In the genomic region with DNA sequence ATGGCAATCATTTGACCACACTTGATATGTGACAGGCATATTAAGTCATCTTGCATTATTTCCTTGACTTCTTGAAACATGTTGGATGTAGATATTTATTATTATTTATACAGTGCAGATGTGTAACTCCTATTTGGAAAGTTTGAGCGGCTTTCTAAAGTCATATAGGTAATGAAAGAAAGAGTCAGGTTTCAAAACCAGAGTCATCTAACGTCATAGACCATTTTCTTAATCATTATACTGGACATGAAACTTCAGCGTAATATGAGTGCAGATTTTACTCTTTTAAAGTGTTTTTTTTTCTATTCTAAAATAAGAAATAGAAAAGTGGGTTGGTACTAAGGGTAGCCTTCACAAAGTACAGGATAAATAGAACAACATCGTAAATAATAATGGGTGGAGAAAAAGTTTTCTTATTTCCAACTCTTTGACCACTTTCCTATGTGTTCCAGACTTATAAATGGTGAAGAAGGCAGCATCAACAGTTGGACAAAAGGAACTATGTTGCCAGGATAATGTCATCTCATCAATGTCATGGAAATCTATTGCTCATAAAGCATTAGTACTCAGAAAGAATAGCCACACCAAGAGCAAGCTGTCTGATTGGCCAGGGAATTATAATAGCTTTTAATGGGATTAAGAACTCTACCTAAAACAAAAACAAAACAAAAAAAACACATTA, we compare ENCODE assay signal across 25 cellular contexts.
DNase-seq lines count a peak whose midpoint lies in the region; ATAC-seq, FAIRE-seq and TF ChIP-seq lines count a peak whose summit lies in the region.
"Had no signal": no experiment of that assay in that cellular context is flagged by ENCODE, and none has a peak within 500 bp of the region (broad histone marks: within the 10 kb centered on the region; RNA-seq: fewer than 3 reads in every experiment).

No MANE protein-coding gene starts in this region.

- no peaks in the 10 kb centered on the region for H3K36me3 ChIP-seq in brain microvascular endothelial cell (replicated peaks)

- TF ChIP-seq POLR2A in GM12892 (IDR thresholded peaks at IDR 0.05; ENCODE audit: low read depth, low read length): no peak

- no peaks in the 10 kb centered on the region for H3K4me1 Mint-ChIP-seq in T-helper 17 cell
- H3K4me1 Mint-ChIP-seq: activated CD4-positive, alpha-beta T cell treated with anti-CD3 and anti-CD28 coated beads, Interleukin-2, amount 10 ng/mL, durations not matched to agents 24 days and 14 days; CD14-positive monocyte; stimulated activated naive B cell treated with anti-CD40 and anti-IgM and Interleukin-4, amounts not matched to agents 10 μg/mL and 1 μg/mL and 100 μg/mL, for 72 hours had no signal

- H3K4me3 Mint-ChIP-seq in T-helper 17 cell: no peak overlapping the region
- H3K4me3 Mint-ChIP-seq: activated CD4-positive, alpha-beta T cell treated with anti-CD3 and anti-CD28 coated beads, Interleukin-2, amount 10 ng/mL, durations not matched to agents 24 days and 14 days; CD14-positive monocyte; neural crest cell; stimulated activated naive B cell treated with anti-CD40 and anti-IgM and Interleukin-4, amounts not matched to agents 10 μg/mL and 1 μg/mL and 100 μg/mL, for 72 hours; type B pancreatic cell had no signal

- in situ Hi-C loops in brain microvascular endothelial cell (cut with HindIII; ENCODE audit: low pct_ligation_motif_present, low sequenced_read_pairs): no loop called here

- no peak for FAIRE-seq in GM12892 (lab: Jason Lieb, UNC)
- FAIRE-seq: endothelial cell of umbilical vein, GM18507 had no signal

- TF ChIP-seq CTCF in brain microvascular endothelial cell (IDR thresholded peaks at IDR 0.05; ENCODE audit: low read depth, low read length, missing control alignments): no peak

- H3K27ac ChIP-seq in brain microvascular endothelial cell: no peak overlapping the region
- H3K27ac ChIP-seq: body of pancreas had no signal

- H3K27me3 ChIP-seq in brain microvascular endothelial cell (replicated peaks): no peaks in the 10 kb centered on the region
- H3K27me3 ChIP-seq: body of pancreas had no signal

- DNase-seq in brain microvascular endothelial cell: no peak
- no peak for DNase-seq in activated CD4-positive, alpha-beta T cell treated with anti-CD3 and anti-CD28 coated beads for 48 hours
- no peak for DNase-seq in T-helper 17 cell
- DNase-seq in GM12892 (ENCODE audit: insufficient read length): no peak
- DNase-seq: activated CD4-positive, alpha-beta T cell treated with anti-CD3 and anti-CD28 coated beads, Interleukin-2, amount 10 ng/mL, durations not matched to agents 24 days and 14 days; activated naive CD4-positive, alpha-beta T cell treated with anti-CD3 and anti-CD28 coated beads, Interleukin-2, amount 50 U/mL, for 16 hours; body of pancreas; cortex of kidney; foreskin fibroblast; HCEC 1CT; midbrain; NCI-H146; NCI-H2227 treated with DMSO at 0.1 percent for 48 hours; RPMI8226; stimulated activated CD4-positive, alpha-beta T cell treated with anti-CD3 and anti-CD28 coated beads, Interleukin-12 subunit alpha, Interleukin-12 subunit beta, amount 100 ng/mL, for 4 hours; stimulated activated naive B cell treated with anti-CD40 and anti-IgM and Interleukin-4, amounts not matched to agents 10 μg/mL and 1 μg/mL and 100 μg/mL, for 72 hours had no signal

- no peak overlapping the region for H3K27ac Mint-ChIP-seq in T-helper 17 cell
- H3K27ac Mint-ChIP-seq: activated CD4-positive, alpha-beta T cell treated with anti-CD3 and anti-CD28 coated beads, Interleukin-2, amount 10 ng/mL, durations not matched to agents 24 days and 14 days; CD14-positive monocyte; stimulated activated naive B cell treated with anti-CD40 and anti-IgM and Interleukin-4, amounts not matched to agents 10 μg/mL and 1 μg/mL and 100 μg/mL, for 72 hours; type B pancreatic cell had no signal

- no peak overlapping the region for H3K4me3 ChIP-seq in brain microvascular endothelial cell (ENCODE audit: low read depth, low read length)
- H3K4me3 ChIP-seq: body of pancreas had no signal

- H3K36me3 Mint-ChIP-seq in T-helper 17 cell (ENCODE audit: low read depth): no peaks in the 10 kb centered on the region
- H3K36me3 Mint-ChIP-seq: CD14-positive monocyte; stimulated activated naive B cell treated with anti-CD40 and anti-IgM and Interleukin-4, amounts not matched to agents 10 μg/mL and 1 μg/mL and 100 μg/mL, for 72 hours; type B pancreatic cell had no signal

- no peaks in the 10 kb centered on the region for H3K9me3 ChIP-seq in T-helper 17 cell (ENCODE audit: control insufficient read depth, low read length, poor library complexity, severe bottlenecking)
- H3K9me3 ChIP-seq: body of pancreas had no signal

- H3K27me3 Mint-ChIP-seq in T-helper 17 cell: no peaks in the 10 kb centered on the region
- H3K27me3 Mint-ChIP-seq: activated CD4-positive, alpha-beta T cell treated with anti-CD3 and anti-CD28 coated beads, Interleukin-2, amount 10 ng/mL, durations not matched to agents 24 days and 14 days; stimulated activated naive B cell treated with anti-CD40 and anti-IgM and Interleukin-4, amounts not matched to agents 10 μg/mL and 1 μg/mL and 100 μg/mL, for 72 hours; type B pancreatic cell had no signal

- ATAC-seq in GM18502 (IDR thresholded peaks at IDR 0.05; ENCODE audit: poor library complexity, unreplicated experiment) (peak; percentile 77), GM19351 (IDR thresholded peaks at IDR 0.05; ENCODE audit: unreplicated experiment) (peak; percentile 67), HG02852 (IDR thresholded peaks at IDR 0.05; ENCODE audit: unreplicated experiment) (peak; percentile 44), HG03565 (IDR thresholded peaks at IDR 0.05; ENCODE audit: unreplicated experiment) (peak; percentile 47), T-helper 17 cell (no peak)
- ATAC-seq: body of pancreas; stimulated activated naive B cell treated with anti-CD40 and anti-IgM and Interleukin-4, amounts not matched to agents 10 μg/mL and 1 μg/mL and 100 μg/mL, for 72 hours had no signal
